ENCODE assay signal across 17 cellular contexts in the genomic region with DNA sequence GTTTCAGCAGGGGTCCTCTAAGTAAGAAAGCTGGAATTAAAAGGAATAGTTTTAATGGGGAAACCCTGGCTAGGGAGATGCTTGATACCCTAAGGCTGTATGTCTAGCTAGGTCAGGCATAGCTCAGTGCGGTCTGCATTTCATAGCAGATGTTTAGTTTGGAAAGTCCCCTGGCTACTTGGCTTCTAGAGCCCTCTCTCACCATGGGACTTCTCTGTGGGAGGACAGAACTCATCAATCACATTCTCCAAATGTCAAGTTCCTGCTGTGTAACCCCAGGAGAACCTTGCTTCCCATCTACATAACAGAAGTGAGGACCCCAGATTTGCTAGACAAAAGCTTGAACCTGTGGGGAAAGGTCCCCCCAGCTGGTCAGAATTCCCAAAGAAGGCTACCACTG. TPM values are rescaled to one million over a fixed set of nuclear protein-coding genes. Genes with fewer than 3 reads are reported as not detected.
A peak's percentile ranks its signal among the peaks of the same experiment; 100 is the strongest.
DNase-seq lines count a peak whose midpoint lies in the region; ATAC-seq, FAIRE-seq and TF ChIP-seq lines count a peak whose summit lies in the region.
"Had no signal": no experiment of that assay in that cellular context is flagged by ENCODE, and none has a peak within 500 bp of the region (broad histone marks: within the 10 kb centered on the region; RNA-seq: fewer than 3 reads in every experiment).

No MANE protein-coding gene starts in this region.

- no peak overlapping the region for H3K27ac ChIP-seq in K562 (ENCODE audit: extremely low read depth, low read depth, low read length)
- H3K27ac ChIP-seq: PC-9, prostate gland had no signal

- no peak for TF ChIP-seq EP300 in K562 (IDR thresholded peaks at IDR 0.05; ENCODE audit: low read length)

- H3K36me3 Mint-ChIP-seq in memory B cell: no peaks in the 10 kb centered on the region
- no peaks in the 10 kb centered on the region for H3K36me3 Mint-ChIP-seq in activated CD4-positive, alpha-beta T cell treated with anti-CD3 and anti-CD28 coated beads for 36 hours (ENCODE audit: low read depth)
- H3K36me3 Mint-ChIP-seq: type B pancreatic cell had no signal

- no peaks in the 10 kb centered on the region for H3K9me3 Mint-ChIP-seq in memory B cell
- no peaks in the 10 kb centered on the region for H3K9me3 Mint-ChIP-seq in activated CD4-positive, alpha-beta T cell treated with anti-CD3 and anti-CD28 coated beads for 36 hours (ENCODE audit: low read depth)
- H3K9me3 Mint-ChIP-seq: type B pancreatic cell had no signal

- 7% methylated on average over 1 of the region's 1 CpG for WGBS in K562 (ENCODE audit: insufficient coverage, low coverage, missing lambda C conversion rate)

- H3K27me3 Mint-ChIP-seq in memory B cell: peaks cover 25% of the 10 kb centered on the region
- no peaks in the 10 kb centered on the region for H3K27me3 Mint-ChIP-seq in activated CD4-positive, alpha-beta T cell treated with anti-CD3 and anti-CD28 coated beads for 36 hours

- TF ChIP-seq CTCF in K562 (IDR thresholded peaks at IDR 0.05 in 2 of 3, conservative IDR thresholded peaks at IDR 0.05 in 1 of 3; ENCODE audit: insufficient read depth in 2 of 3, low read depth in 1 of 3, low read length in 3 of 3): no peak

- H3K9ac ChIP-seq in K562 (ENCODE audit: insufficient read depth in 1 of 2, low read depth in 2 of 2, low read length in 2 of 2): no peak overlapping the region

- no peak overlapping the region for H3K4me3 ChIP-seq in K562
- H3K4me3 ChIP-seq: PC-9, prostate gland had no signal

- H3K27me3 ChIP-seq in K562 (ENCODE audit: control insufficient read depth in 2 of 2, insufficient read depth in 2 of 2, low read length in 2 of 2): no peaks in the 10 kb centered on the region

- H3K36me3 ChIP-seq in K562 (ENCODE audit: control insufficient read depth, insufficient read depth, low read length): no peaks in the 10 kb centered on the region
- H3K36me3 ChIP-seq: prostate gland had no signal

- BruUV-seq in K562 (replicated peaks; lab: Mats Ljungman, UMichigan): no TSS peak

- H3K4me1 ChIP-seq in K562 (replicated peaks in 1 of 2; ENCODE audit: control insufficient read depth in 2 of 2, insufficient read depth in 2 of 2, low read length in 2 of 2): peaks cover 0 to 8% of the 10 kb centered on the region in 2 experiments; a peak in 2 of 5 replicates
- H3K4me1 ChIP-seq: prostate gland had no signal

- peak; percentile 16 for DNase-seq in GM03348 (ENCODE audit: low spot score)
- no peak for DNase-seq in K562 (ENCODE audit: extremely low read depth in 1 of 4, low spot score in 3 of 4)
- DNase-seq in memory B cell (ENCODE audit: low spot score in 2 of 2): no peak
- DNase-seq in SIG-M5 treated with dmso at 0.1 percent for 504 hours (lab: John Stamatoyannopoulos, UW; ENCODE audit: unreplicated experiment): no peak
- DNase-seq in NCI-H1694 treated with DMSO at 0.1 percent for 48 hours (lab: John Stamatoyannopoulos, UW): no peak
- DNase-seq in germinal center (ENCODE audit: low spot score): no peak
- DNase-seq in activated CD4-positive, alpha-beta T cell treated with anti-CD3 and anti-CD28 coated beads for 36 hours: no peak
- DNase-seq: activated T-cell treated with anti-CD3 and anti-CD28 coated beads, Interleukin-2, amount 50 U/mL, for 1 hour; amniotic stem cell; DMS 273 treated with DMSO at 0.1 percent for 48 hours; NCI-H2227 treated with DMSO at 0.1 percent for 48 hours; stimulated activated CD4-positive, alpha-beta T cell treated with anti-CD3 and anti-CD28 coated beads, Interleukin-1b, Interleukin-23, amount 100 ng/mL, for 48 hours had no signal

- H4K20me1 ChIP-seq in K562 (replicated peaks; ENCODE audit: control insufficient read depth, insufficient read depth, low read length): no peaks in the 10 kb centered on the region

- no peak for TF ChIP-seq RAD21 in K562 (CRISPR knock-in tag; conservative IDR thresholded peaks at IDR 0.05 in 1 of 2, IDR thresholded peaks at IDR 0.05 in 1 of 2)

- POLR2A ChIA-PET in K562 (lab: Yijun Ruan, JAX): interaction anchor here (0.6 to 1.0 kb wide), 2 partner anchors 125 to 337 kb away, joined by 3 to 4 read pairs; no protein-coding TSS in a partner anchor
- POLR2A ChIA-PET in activated CD4-positive, alpha-beta T cell treated with anti-CD3 and anti-CD28 coated beads for 36 hours (lab: Charles Lee): no interaction called here

- no peaks in the 10 kb centered on the region for H3K9me3 ChIP-seq in K562 (replicated peaks; ENCODE audit: control insufficient read depth, insufficient read depth, low read depth, low read length)
- H3K9me3 ChIP-seq: prostate gland had no signal

- no peak overlapping the region for H3K27ac Mint-ChIP-seq in memory B cell
- no peak overlapping the region for H3K27ac Mint-ChIP-seq in activated CD4-positive, alpha-beta T cell treated with anti-CD3 and anti-CD28 coated beads for 36 hours
- H3K27ac Mint-ChIP-seq: type B pancreatic cell had no signal

- TF ChIP-seq POLR2A in K562 (conservative IDR thresholded peaks at IDR 0.05): no peak

- no peak overlapping the region for H3K4me2 ChIP-seq in K562 (ENCODE audit: insufficient read depth, low read length)
- H3K4me2 ChIP-seq: PC-9 had no signal

- ATAC-seq in HG03045 (IDR thresholded peaks at IDR 0.05; ENCODE audit: unreplicated experiment) (peak; percentile 58), K562 (no peak), memory B cell (ENCODE audit: low read depth) (peak; percentile 28)
- no peak for ATAC-seq in activated CD4-positive, alpha-beta T cell treated with anti-CD3 and anti-CD28 coated beads for 36 hours

- no peak overlapping the region for H3K4me3 Mint-ChIP-seq in memory B cell
- H3K4me3 Mint-ChIP-seq in activated CD4-positive, alpha-beta T cell treated with anti-CD3 and anti-CD28 coated beads for 36 hours: no peak overlapping the region
- H3K4me3 Mint-ChIP-seq: type B pancreatic cell had no signal

- peaks cover 4% of the 10 kb centered on the region for H3K4me1 Mint-ChIP-seq in memory B cell
- H3K4me1 Mint-ChIP-seq in activated CD4-positive, alpha-beta T cell treated with anti-CD3 and anti-CD28 coated beads for 36 hours: peaks cover 15% of the 10 kb centered on the region

- CTCF ChIA-PET in K562 (lab: Yijun Ruan, JAX; ENCODE audit: low intra/inter-chr PET ratio): interaction anchor here (1.5 kb wide), 1 partner anchor 157 kb away, joined by 4 read pairs; no protein-coding TSS in a partner anchor
- CTCF ChIA-PET in activated CD4-positive, alpha-beta T cell treated with anti-CD3 and anti-CD28 coated beads for 36 hours (lab: Charles Lee): interaction anchor here (0.8 to 3.7 kb wide), 4 partner anchors 98 to 179 kb away, joined by 3 to 19 read pairs (median 4); no protein-coding TSS in a partner anchor

- intact Hi-C loops in K562 (cut with micrococcal nuclease): loop anchor here (10.0 kb wide), 1 partner anchor 693 kb away; no protein-coding TSS in a partner anchor
- intact Hi-C loops in activated CD4-positive, alpha-beta T cell treated with anti-CD3 and anti-CD28 coated beads for 36 hours (cut with DNase I, micrococcal nuclease): loop anchor here in 1 of 2 experiments (5.0 kb wide), 1 partner anchor 281 kb away; the partner anchor contains the start of gene NFU1

- in situ Hi-C loops in K562 (cut with MboI): loop anchor here (25.0 kb wide), 1 partner anchor 681 kb away; no protein-coding TSS in a partner anchor

- H2AFZ ChIP-seq in K562 (ENCODE audit: low read depth, low read length): no peak overlapping the region
- H2AFZ ChIP-seq: PC-9 had no signal

- H3K79me2 ChIP-seq in K562 (ENCODE audit: control insufficient read depth, insufficient read depth, low read length): no peaks in the 10 kb centered on the region

- H3K9me1 ChIP-seq in K562 (ENCODE audit: control insufficient read depth, insufficient read depth, low read length): no peaks in the 10 kb centered on the region

- no peak for FAIRE-seq in K562 (lab: Jason Lieb, UNC)
- FAIRE-seq: GM19239 had no signal

TF ChIP-seq in K562, 482 proteins besides CTCF, POLR2A, EP300 and RAD21 (continues in another document):
- TF ChIP-seq MEIS2 (IDR thresholded peaks at IDR 0.05; ENCODE audit: partially characterized antibody): peak; percentile 79

RNA-seq across cellular contexts. Expression of gene ANXA4, which starts 24.0 kb away (rescaled TPM):
- total RNA-seq in K562 (2011; cell fraction: chromatin; rRNA removed; ENCODE audit: low replicate concordance): 15.5 and 15.8 TPM in 2 replicates
- total RNA-seq in K562 (2011; cell fraction: nucleolus; rRNA removed): 8.4 and 9.0 TPM in 2 replicates
- total RNA-seq in K562 (2011; cell fraction: nucleoplasm; rRNA removed): 12.1 and 16.6 TPM in 2 replicates
- total RNA-seq in K562 (2014; rRNA removed) (7.5 and 10.9 TPM in 2 replicates), K562 (2014; rRNA removed; fragmentation: Illumina TruSeq; extraction: Trizol) (3.0 and 3.7 TPM in 2 replicates), K562 (2015; rRNA removed; fragmentation: Illumina TruSeq; extraction: Trizol) (2.9 and 3.4 TPM in 2 replicates), K562 (2021) (11.8 and 12.7 TPM in 2 replicates)
- polyA plus RNA-seq in K562 (2011; rRNA removed) (9.5 and 11.7 TPM in 2 replicates), K562 (2014; fragmentation: Illumina TruSeq; extraction: Trizol) (13.6 and 16.1 TPM in 2 replicates), K562 (2014; fragmentation: Nextera tagmentation; extraction: Ambion mirVana) (10 to 100 TPM; 11.6 to 13.2 TPM), K562 (2014; rRNA removed) (10.2 and 10.9 TPM in 2 replicates)
- polyA plus RNA-seq in K562 (2011; cell fraction: cytosol; rRNA removed): 9.1 and 15.4 TPM in 2 replicates
- polyA plus RNA-seq in K562 (2011; cell fraction: nucleus; rRNA removed): 7.3 and 16.5 TPM in 2 replicates
- polyA plus RNA-seq in K562 (2012): 16.0 and 34.4 TPM in 2 replicates
- polyA minus RNA-seq in K562 (2011; rRNA and poly(A)+ RNA removed): 7.3 and 14.4 TPM in 2 replicates
- 5.4 and 8.7 TPM in 2 replicates for polyA minus RNA-seq in K562 (2011; cell fraction: cytosol; rRNA and poly(A)+ RNA removed)
- polyA minus RNA-seq in K562 (2011; cell fraction: nucleus; rRNA and poly(A)+ RNA removed): 5.4 and 10.0 TPM in 2 replicates
- 10 to 100 TPM; 24.8 to 30.7 TPM for total RNA-seq in activated CD4-positive, alpha-beta T cell treated with anti-CD3 and anti-CD28 coated beads for 36 hours

Comparison
In these comparisons a context has a peak if more than half of its experiments do, and no peak if none do; other contexts are left out.
1. ATAC-seq: peak in HG03045 (single experiment) and memory B cell (single experiment); none in K562 (single experiment) and activated CD4-positive, alpha-beta T cell treated with anti-CD3 and anti-CD28 coated beads for 36 hours (single experiment).